Comparison of ENCODE assay signal across 14 cellular contexts in the genomic region with DNA sequence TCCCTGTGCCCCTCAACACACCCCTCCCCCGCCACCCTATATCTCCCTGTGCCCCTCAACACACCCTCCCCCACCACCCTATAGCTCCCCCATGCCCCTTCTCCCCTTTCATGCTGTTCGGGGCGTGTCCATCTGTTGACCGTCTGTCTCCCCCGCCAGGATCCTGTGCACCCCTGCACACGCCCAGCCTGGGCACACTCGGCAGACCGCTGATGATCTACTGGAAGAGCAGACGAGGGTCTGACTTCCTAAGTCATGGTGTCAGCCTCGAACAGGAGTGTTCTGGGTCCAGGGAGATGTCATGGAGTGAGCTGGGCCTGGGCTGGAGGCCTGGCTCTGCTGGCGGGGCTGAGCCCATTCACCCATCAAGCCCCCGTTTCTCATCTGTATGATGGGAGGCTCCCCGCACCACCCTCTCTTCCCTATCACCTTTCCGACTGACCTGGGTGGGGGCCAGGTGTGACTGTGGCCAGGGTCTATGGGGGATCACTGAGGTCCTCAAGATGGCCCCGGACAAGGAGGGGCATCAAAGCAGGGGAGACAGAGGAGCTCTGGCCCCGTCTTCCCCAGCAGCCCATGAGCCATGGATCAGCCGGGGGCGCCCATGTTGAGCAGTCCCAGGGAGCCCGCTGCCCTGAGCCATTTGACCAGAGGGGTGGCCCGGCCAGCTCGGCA. TPM values are rescaled to one million over a fixed set of nuclear protein-coding genes. Genes with fewer than 3 reads are reported as not detected.
A peak's percentile ranks its signal among the peaks of the same experiment; 100 is the strongest.
DNase-seq lines count a peak whose midpoint lies in the region; TF ChIP-seq lines count a peak whose summit lies in the region.
"Had no signal": no experiment of that assay in that cellular context is flagged by ENCODE, and none has a peak within 500 bp of the region (broad histone marks: within the 10 kb centered on the region; RNA-seq: fewer than 3 reads in every experiment).

No MANE protein-coding gene starts in this region.

- no peaks in the 10 kb centered on the region for H3K79me1 ChIP-seq in mesenchymal stem cell (replicated peaks; ENCODE audit: low read length, poor library complexity, severe bottlenecking)

- no peak overlapping the region for H3K4me3 ChIP-seq in HEK293 (ENCODE audit: low read depth, low read length)
- H3K4me3 ChIP-seq in brain microvascular endothelial cell (ENCODE audit: low read depth, low read length): no peak overlapping the region
- no peak overlapping the region for H3K4me3 ChIP-seq in mesenchymal stem cell (ENCODE audit: insufficient read depth in 1 of 2, low read depth in 1 of 2, low read length in 2 of 2)
- no peak overlapping the region for H3K4me3 ChIP-seq in smooth muscle cell
- no peak overlapping the region for H3K4me3 ChIP-seq in lower leg skin (ENCODE audit: low read depth, poor library complexity, severe bottlenecking)

- H4K8ac ChIP-seq in mesenchymal stem cell (ENCODE audit: low read length): peak overlapping the region; percentile 54

- no peaks in the 10 kb centered on the region for H4K20me1 ChIP-seq in smooth muscle cell (ENCODE audit: low read depth)

- peaks cover 8% of the 10 kb centered on the region for H3F3A ChIP-seq in smooth muscle cell (ENCODE audit: low read depth)

- POLR2A ChIA-PET in HEK293 (lab: Yijun Ruan, JAX): interaction anchor here (1.1 kb wide), 1 partner anchor 9 kb away, joined by 3 read pairs; no protein-coding TSS in a partner anchor

- no peaks in the 10 kb centered on the region for H3K79me2 ChIP-seq in smooth muscle cell (ENCODE audit: low read depth)

- no peak overlapping the region for H2AFZ ChIP-seq in mesenchymal stem cell (ENCODE audit: low read depth, low read length)
- H2AFZ ChIP-seq in smooth muscle cell (ENCODE audit: low read depth): no peak overlapping the region

- no peak for TF ChIP-seq POLR2A in lower leg skin (IDR thresholded peaks at IDR 0.05)

- peak overlapping the region; percentile 83 to 96 for H3K4ac ChIP-seq in mesenchymal stem cell (ENCODE audit: low read depth in 1 of 2, low read length in 2 of 2)

- no peak overlapping the region for H2BK5ac ChIP-seq in mesenchymal stem cell (ENCODE audit: low read depth, low read length, poor library complexity, severe bottlenecking)

- H3K23ac ChIP-seq in mesenchymal stem cell (ENCODE audit: low read length in 2 of 2): no peak overlapping the region

- H3K36me3 ChIP-seq in HEK293 (ENCODE audit: control insufficient read depth in 2 of 2, insufficient read depth in 1 of 2, low read length in 2 of 2) (no peaks in the 10 kb centered on the region), brain microvascular endothelial cell (replicated peaks) (no peaks in the 10 kb centered on the region), mesenchymal stem cell (ENCODE audit: control insufficient read depth in 1 of 2, insufficient read depth in 2 of 2, low read depth in 1 of 2, low read length in 2 of 2) (no peaks in the 10 kb centered on the region), smooth muscle cell (ENCODE audit: low read depth) (no peaks in the 10 kb centered on the region)

- H4K91ac ChIP-seq in mesenchymal stem cell (ENCODE audit: low read length): peak overlapping the region; percentile 99

- H2BK15ac ChIP-seq in mesenchymal stem cell (ENCODE audit: low read depth, poor library complexity, severe bottlenecking): peak overlapping the region; percentile 66

- DNase-seq in brain microvascular endothelial cell (no peak), mesenchymal stem cell (no peak), smooth muscle cell (lab: John Stamatoyannopoulos, UW; ENCODE audit: unreplicated experiment) (no peak), T-helper 9 cell (no peak), lower leg skin (ENCODE audit: low spot score in 2 of 2) (no peak), SKM-1 (lab: John Stamatoyannopoulos, UW; ENCODE audit: unreplicated experiment) (no peak)
- DNase-seq: activated T-cell treated with anti-CD3 and anti-CD28 coated beads for 4 hours; effector CD4-positive, alpha-beta T cell; KBM-7; NCI-H1694 treated with DMSO at 0.1 percent for 48 hours; NCI-H748 treated with DMSO at 0.1 percent for 48 hours; SHP77 treated with DMSO at 0.1 percent for 48 hours; stimulated activated naive CD8-positive, alpha-beta T cell treated with anti-CD3 and anti-CD28 coated beads, Interleukin-15, amount 100 ng/mL, for 72 hours had no signal

- 84% methylated on average over 18 of the region's 21 CpGs for WGBS in mesenchymal stem cell
- 90% methylated on average over 20 of the region's 21 CpGs for WGBS in smooth muscle cell (ENCODE audit: low lambda C conversion rate)
- 71 to 81% methylated on average over 14 to 16 of the region's 21 CpGs for WGBS in lower leg skin, 2 donors

- TF ChIP-seq CTCF in HEK293 (tag by site-specific recombination; IDR thresholded peaks at IDR 0.05) (no peak), brain microvascular endothelial cell (IDR thresholded peaks at IDR 0.05; ENCODE audit: low read depth, low read length, missing control alignments) (no peak), smooth muscle cell (IDR thresholded peaks at IDR 0.05; ENCODE audit: borderline replicate concordance, insufficient read depth, poor library complexity, severe bottlenecking) (no peak), lower leg skin (IDR thresholded peaks at IDR 0.05) (no peak)

- peak overlapping the region; percentile 92 to 95 for H3K18ac ChIP-seq in mesenchymal stem cell (ENCODE audit: low read depth in 1 of 2, low read length in 2 of 2)

- no peak overlapping the region for H3K4me2 ChIP-seq in mesenchymal stem cell (ENCODE audit: low read length, poor library complexity, severe bottlenecking)
- peak overlapping the region; percentile 53 for H3K4me2 ChIP-seq in smooth muscle cell

- H3K4me1 ChIP-seq in HEK293 (ENCODE audit: control insufficient read depth, insufficient read depth, low read length) (no peaks in the 10 kb centered on the region), mesenchymal stem cell (ENCODE audit: control insufficient read depth, insufficient read depth, low read depth, low read length) (peaks cover 18% of the 10 kb centered on the region), smooth muscle cell (ENCODE audit: low read depth) (peaks cover 4% of the 10 kb centered on the region)

- peak overlapping the region in 1 of 2 experiments; percentile 49 for H3K14ac ChIP-seq in mesenchymal stem cell (ENCODE audit: low read length in 2 of 2)

- H2BK120ac ChIP-seq in mesenchymal stem cell (ENCODE audit: low read depth, low read length): peak overlapping the region; percentile 96

- H3K9ac ChIP-seq in mesenchymal stem cell (ENCODE audit: low read length) (no peak overlapping the region), smooth muscle cell (ENCODE audit: low read depth) (peak overlapping the region; percentile 51)

- CTCF ChIA-PET in HEK293 (lab: Yijun Ruan, JAX): no interaction called here

- H3K27ac ChIP-seq in HEK293 (ENCODE audit: extremely low read depth, low read depth, low read length) (peak overlapping the region; percentile 47; the same call in 1 of the 2 replicates), brain microvascular endothelial cell (peak overlapping the region; percentile 79), mesenchymal stem cell (ENCODE audit: low read length, poor library complexity, severe bottlenecking) (peak overlapping the region; percentile 65), smooth muscle cell (ENCODE audit: low read depth) (peak overlapping the region; percentile 86)

- H2BK12ac ChIP-seq in mesenchymal stem cell (ENCODE audit: low read length in 2 of 2): peak overlapping the region; percentile 98 to 99

- H3K9me3 ChIP-seq in HEK293 (ENCODE audit: control insufficient read depth, insufficient read depth, low read depth, low read length) (no peaks in the 10 kb centered on the region), mesenchymal stem cell (ENCODE audit: control insufficient read depth, low read length) (peaks cover 7% of the 10 kb centered on the region), smooth muscle cell (replicated peaks; ENCODE audit: low read depth) (no peaks in the 10 kb centered on the region)

- intact Hi-C loops in lower leg skin (cut with DNase I; ENCODE audit: low total_unique reads): no loop called here

- in situ Hi-C loops in brain microvascular endothelial cell (cut with HindIII; ENCODE audit: low pct_ligation_motif_present, low sequenced_read_pairs): no loop called here

- peak overlapping the region; percentile 29 for H2AK5ac ChIP-seq in mesenchymal stem cell (ENCODE audit: low read length, severe bottlenecking)

- H3K27me3 ChIP-seq in brain microvascular endothelial cell (replicated peaks): no peaks in the 10 kb centered on the region
- H3K27me3 ChIP-seq in mesenchymal stem cell (ENCODE audit: control insufficient read depth in 1 of 2, insufficient read depth in 1 of 2, low read length in 2 of 2): peaks cover 0 to 5% of the 10 kb centered on the region in 2 experiments
- no peaks in the 10 kb centered on the region for H3K27me3 ChIP-seq in smooth muscle cell (ENCODE audit: low read depth)

TF ChIP-seq in HEK293, 187 proteins besides CTCF, POLR2A, EP300 and RAD21:
- 0 out of 2 replicates have a peak, but pooled peaks have one; percentile 27 for TF ChIP-seq ZBTB10 (tag by site-specific recombination; IDR thresholded peaks at IDR 0.05)
- TF ChIP-seq ZNF211 (tag by site-specific recombination; IDR thresholded peaks at IDR 0.05; ENCODE audit: low read depth): no peak
- TF ChIP-seq ZNF214 (tag by site-specific recombination; IDR thresholded peaks at IDR 0.05; ENCODE audit: borderline replicate concordance): peak; percentile 91; the same call in 1 of the 2 replicates

RNA-seq across cellular contexts. Expression of gene PDGFA, which starts 48.3 kb away (rescaled TPM):
- 23.5 TPM for polyA plus RNA-seq in mesenchymal stem cell (2013, experiment 1 of 2)
- 22.9 TPM for polyA plus RNA-seq in mesenchymal stem cell (2013, experiment 2 of 2)
- total RNA-seq in smooth muscle cell (68.1 and 97.2 TPM in 2 replicates), lower leg skin (10 to 100 TPM; 13.0 to 27.0 (median 20.5) TPM)
- polyA plus RNA-seq in smooth muscle cell: 32.0 and 33.7 TPM in 2 replicates
